21 cellular contexts compared by ENCODE assay signal in genomic region chr20:40811004-40811403, GRCh38.
DNase-seq lines count a peak whose midpoint lies in the region; ATAC-seq, FAIRE-seq and TF ChIP-seq lines count a peak whose summit lies in the region.
"Had no signal": no experiment of that assay in that cellular context is flagged by ENCODE, and none has a peak within 500 bp of the region (broad histone marks: within the 10 kb centered on the region; RNA-seq: fewer than 3 reads in every experiment).

No MANE protein-coding gene starts in this region.

- no peaks in the 10 kb centered on the region for H3F3A ChIP-seq in neural progenitor cell (ENCODE audit: low read depth)

- H3K4me3 Mint-ChIP-seq in H9: no peak overlapping the region
- no peak overlapping the region for H3K4me3 Mint-ChIP-seq in neural progenitor cell
- H3K4me3 Mint-ChIP-seq in type B pancreatic cell: no peak overlapping the region
- H3K4me3 Mint-ChIP-seq: B cell; CD4-positive, CD25-positive, alpha-beta regulatory T cell; CD8-positive, alpha-beta memory T cell; IgD-negative memory B cell had no signal

- no CpG with 5 or more reads among the region's 4 CpGs for WGBS in H9 (ENCODE audit: extremely low coverage, insufficient read length, low lambda C conversion rate)

- no peak overlapping the region for H3K14ac ChIP-seq in H9 (ENCODE audit: insufficient read depth, low read length)

- H4K20me1 ChIP-seq in H9 (ENCODE audit: control insufficient read depth, insufficient read depth, insufficient read length) (no peaks in the 10 kb centered on the region), neural progenitor cell (ENCODE audit: low read depth) (no peaks in the 10 kb centered on the region)
- H4K20me1 ChIP-seq: BLaER1 treated with 17β-estradiol and CSF1 and Interleukin-3, amounts not matched to agents 10 nM and 100 nM had no signal

- no peaks in the 10 kb centered on the region for H3K79me1 ChIP-seq in H9 (ENCODE audit: insufficient read depth, low read depth, low read length, poor library complexity, severe bottlenecking)

- no peak overlapping the region for H3K27ac ChIP-seq in H9 (ENCODE audit: insufficient read length, low read depth, low read length)
- H3K27ac ChIP-seq in neural progenitor cell: no peak overlapping the region
- H3K27ac ChIP-seq: BLaER1 treated with 17β-estradiol and CSF1 and Interleukin-3, amounts not matched to agents 10 nM and 100 nM; HL-60 had no signal

- H2BK12ac ChIP-seq in H9 (ENCODE audit: insufficient read length, low read depth, low read length): no peak overlapping the region

- no peak overlapping the region for H2BK15ac ChIP-seq in H9 (ENCODE audit: low read depth, low read length)

- H2BK120ac ChIP-seq in H9 (ENCODE audit: low read depth, low read length, poor library complexity, severe bottlenecking): no peak overlapping the region

- H3K27me3 ChIP-seq in H9 (ENCODE audit: insufficient read depth, low read length) (no peaks in the 10 kb centered on the region), neural progenitor cell (no peaks in the 10 kb centered on the region)
- H3K27me3 ChIP-seq: BLaER1 treated with 17β-estradiol and CSF1 and Interleukin-3, amounts not matched to agents 10 nM and 100 nM had no signal

- H2BK20ac ChIP-seq in H9 (ENCODE audit: low read depth, low read length, poor library complexity, severe bottlenecking): no peak overlapping the region

- H4K5ac ChIP-seq in H9 (ENCODE audit: insufficient read length, low read depth, low read length): no peak overlapping the region

- H3K4me3 ChIP-seq in neural progenitor cell: no peak overlapping the region
- H3K4me3 ChIP-seq: BLaER1 treated with 17β-estradiol and CSF1 and Interleukin-3, amounts not matched to agents 10 nM and 100 nM; GM12878; HAP-1 had no signal

- H3K9me3 Mint-ChIP-seq in H9: no peaks in the 10 kb centered on the region
- H3K9me3 Mint-ChIP-seq in neural progenitor cell: no peaks in the 10 kb centered on the region
- no peaks in the 10 kb centered on the region for H3K9me3 Mint-ChIP-seq in type B pancreatic cell
- H3K9me3 Mint-ChIP-seq: CD8-positive, alpha-beta memory T cell had no signal

- H3K56ac ChIP-seq in H9 (ENCODE audit: insufficient read length, low read depth, low read length): no peak overlapping the region

- H2BK5ac ChIP-seq in H9 (ENCODE audit: insufficient read length, low read length): no peak overlapping the region

- H3K4ac ChIP-seq in H9 (ENCODE audit: low read depth, low read length): no peak overlapping the region

- H3K36me3 Mint-ChIP-seq in H9 (ENCODE audit: insufficient read depth in 1 of 3, low read depth in 3 of 3): no peaks in the 10 kb centered on the region
- no peaks in the 10 kb centered on the region for H3K36me3 Mint-ChIP-seq in neural progenitor cell
- no peaks in the 10 kb centered on the region for H3K36me3 Mint-ChIP-seq in type B pancreatic cell
- H3K36me3 Mint-ChIP-seq: CD4-positive, CD25-positive, alpha-beta regulatory T cell; CD8-positive, alpha-beta memory T cell; IgD-negative memory B cell had no signal

- H3K23me2 ChIP-seq in H9 (ENCODE audit: insufficient read length, low read depth, low read length, poor library complexity, severe bottlenecking): no peaks in the 10 kb centered on the region

- no peak overlapping the region for H3K9ac ChIP-seq in H9 (ENCODE audit: extremely low read depth, insufficient read length, low read length)
- no peak overlapping the region for H3K9ac ChIP-seq in neural progenitor cell
- H3K9ac ChIP-seq: BLaER1 treated with 17β-estradiol and CSF1 and Interleukin-3, amounts not matched to agents 10 nM and 100 nM had no signal

- no peak overlapping the region for H3T11ph ChIP-seq in H9 (ENCODE audit: low read length)

- no peak overlapping the region for H2AFZ ChIP-seq in H9 (ENCODE audit: low read length)
- no peak overlapping the region for H2AFZ ChIP-seq in neural progenitor cell (replicated peaks)

- no peak overlapping the region for H4K91ac ChIP-seq in H9 (ENCODE audit: insufficient read length, low read depth, low read length)

- no peaks in the 10 kb centered on the region for H3K79me2 ChIP-seq in H9 (ENCODE audit: insufficient read depth, low read length)
- H3K79me2 ChIP-seq in neural progenitor cell (ENCODE audit: low read depth): no peaks in the 10 kb centered on the region

- H3K27ac Mint-ChIP-seq in H9 (no peak overlapping the region), neural progenitor cell (peak overlapping the region; percentile 19), type B pancreatic cell (no peak overlapping the region)
- H3K27ac Mint-ChIP-seq: B cell; CD4-positive, CD25-positive, alpha-beta regulatory T cell; IgD-negative memory B cell had no signal

- H3K27me3 Mint-ChIP-seq in H9 (ENCODE audit: low read depth) (peaks cover 2% of the 10 kb centered on the region), neural progenitor cell (ENCODE audit: insufficient read depth, low read depth) (peaks cover 3% of the 10 kb centered on the region), type B pancreatic cell (peaks cover 47% of the 10 kb centered on the region)

- no peak overlapping the region for H3K18ac ChIP-seq in H9 (ENCODE audit: insufficient read length, low read depth, low read length)

- no peak overlapping the region for H4K8ac ChIP-seq in H9 (replicated peaks; ENCODE audit: insufficient read length, low read depth, low read length)

- H3K4me2 ChIP-seq in H9 (ENCODE audit: insufficient read depth, insufficient read length, low read length) (no peak overlapping the region), neural progenitor cell (no peak overlapping the region)
- H3K4me2 ChIP-seq: BLaER1 treated with 17β-estradiol and CSF1 and Interleukin-3, amounts not matched to agents 10 nM and 100 nM had no signal

- no peak overlapping the region for H2AK5ac ChIP-seq in H9 (ENCODE audit: insufficient read length, low read length)

- H3K9me3 ChIP-seq in H9 (ENCODE audit: control insufficient read depth, low read depth, low read length): no peaks in the 10 kb centered on the region
- no peaks in the 10 kb centered on the region for H3K9me3 ChIP-seq in neural progenitor cell (ENCODE audit: low read depth)
- H3K9me3 ChIP-seq: BLaER1 treated with 17β-estradiol and CSF1 and Interleukin-3, amounts not matched to agents 10 nM and 100 nM; HAP-1 had no signal

- ATAC-seq in esophagus mucosa (no peak), HG02623 (IDR thresholded peaks at IDR 0.05; ENCODE audit: unreplicated experiment) (no peak)
- ATAC-seq: GM12878 had no signal

- no peaks in the 10 kb centered on the region for H3K36me3 ChIP-seq in neural progenitor cell
- H3K36me3 ChIP-seq: BLaER1 treated with 17β-estradiol and CSF1 and Interleukin-3, amounts not matched to agents 10 nM and 100 nM; HAP-1 had no signal

- H3K4me1 Mint-ChIP-seq in H9: peaks cover 0 to 3% of the 10 kb centered on the region in 2 experiments; a peak in 1 of 4 replicates
- peaks cover 7% of the 10 kb centered on the region for H3K4me1 Mint-ChIP-seq in neural progenitor cell
- peaks cover 16% of the 10 kb centered on the region for H3K4me1 Mint-ChIP-seq in type B pancreatic cell (ENCODE audit: unreplicated experiment)
- H3K4me1 Mint-ChIP-seq: B cell; CD4-positive, CD25-positive, alpha-beta regulatory T cell; CD8-positive, alpha-beta memory T cell; IgD-negative memory B cell had no signal

- FAIRE-seq in HTR-8/SVneo (lab: Jason Lieb, UNC): peak; percentile 96
- FAIRE-seq: GM12878, H1 had no signal

- TF ChIP-seq CTCF in H9 (conservative IDR thresholded peaks at IDR 0.05) (no peak), neural progenitor cell (IDR thresholded peaks at IDR 0.05) (no peak), type B pancreatic cell (conservative IDR thresholded peaks at IDR 0.05) (no peak)

- no peak overlapping the region for H3K23ac ChIP-seq in H9 (ENCODE audit: insufficient read length, low read depth, low read length)

- H3K4me1 ChIP-seq in H9 (ENCODE audit: insufficient read depth, low read length): no peaks in the 10 kb centered on the region
- peaks cover 3% of the 10 kb centered on the region for H3K4me1 ChIP-seq in neural progenitor cell
- H3K4me1 ChIP-seq: HAP-1 had no signal

- peak; percentile 1 for DNase-seq in H9
- no peak for DNase-seq in HTR-8/SVneo (ENCODE audit: insufficient read length, low spot score)
- DNase-seq in neural progenitor cell (ENCODE audit: low spot score): no peak
- peak; percentile 20 for DNase-seq in type B pancreatic cell (ENCODE audit: extremely low spot score, unreplicated experiment)
- no peak for DNase-seq in superior temporal gyrus (ENCODE audit: extremely low spot score)
- DNase-seq: CD4-positive, CD25-positive, alpha-beta regulatory T cell; CD8-positive, alpha-beta memory T cell; COR-L47; DMS 273 treated with DMSO at 0.1 percent for 48 hours; DMS53; DND-41; EL had no signal

Comparison
In these comparisons a context has a peak if more than half of its experiments do, and no peak if none do; other contexts are left out.
1. DNase-seq: peak in H9 (single experiment) and type B pancreatic cell (single experiment); none in HTR-8/SVneo (single experiment), neural progenitor cell (single experiment) and superior temporal gyrus (single experiment).